ENCODE assay signal across 7 cellular contexts in the genomic region with DNA sequence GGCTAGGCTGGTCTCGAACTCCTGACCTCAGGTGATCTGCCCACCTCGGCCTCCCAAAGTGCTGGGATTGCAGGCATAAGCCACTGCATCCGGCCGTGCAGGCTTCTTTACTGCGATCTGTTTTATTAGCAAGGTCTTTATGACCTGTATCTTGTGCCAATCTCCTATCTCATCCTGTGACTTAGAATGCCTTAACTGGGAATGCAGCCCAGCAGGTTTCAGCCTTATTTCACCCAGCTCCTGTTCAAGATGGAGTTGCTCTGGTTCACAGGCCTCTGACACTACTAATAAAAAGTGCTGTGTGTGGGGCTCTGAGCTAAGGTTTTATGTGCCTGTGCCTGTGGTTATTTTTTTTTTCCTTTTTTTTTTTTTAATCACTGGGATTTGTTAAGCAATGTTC. TPM values are rescaled to one million over a fixed set of nuclear protein-coding genes. Genes with fewer than 3 reads are reported as not detected.
"Had no signal": no experiment of that assay in that cellular context is flagged by ENCODE, and none has a peak within 500 bp of the region (broad histone marks: within the 10 kb centered on the region; RNA-seq: fewer than 3 reads in every experiment).

No MANE protein-coding gene starts in this region.

RNA-seq across cellular contexts. Expression of gene PGLYRP2, which starts 6.5 kb away (rescaled TPM):
- total RNA-seq: MCF 10A, NCI-H460, OCI-LY7, Right ventricle myocardium inferior, RPMI7951, SJCRH30, SK-MEL-5 had no signal

RNA-seq across cellular contexts. Expression of gene RASAL3, which starts 21.4 kb away (rescaled TPM):
- total RNA-seq: MCF 10A, NCI-H460, SK-MEL-5 had no signal

RNA-seq across cellular contexts. Expression of gene CYP4F22, which starts 22.6 kb away (rescaled TPM):
- total RNA-seq: MCF 10A, NCI-H460, OCI-LY7, Right ventricle myocardium inferior, RPMI7951, SJCRH30, SK-MEL-5 had no signal
